ENCODE assay signal across 9 cellular contexts in genomic region chr1:2443285-2444137, GRCh38. TPM values are rescaled to one million over a fixed set of nuclear protein-coding genes. Genes with fewer than 3 reads are reported as not detected.
DNase-seq lines count a peak whose midpoint lies in the region; ATAC-seq, FAIRE-seq and TF ChIP-seq lines count a peak whose summit lies in the region.
"Had no signal": no experiment of that assay in that cellular context is flagged by ENCODE, and none has a peak within 500 bp of the region (broad histone marks: within the 10 kb centered on the region; RNA-seq: fewer than 3 reads in every experiment).

No MANE protein-coding gene starts in this region.

- H3K4me3 ChIP-seq in endodermal cell (ENCODE audit: low read length) = no peak overlapping the region
- H3K4me3 ChIP-seq in kidney (ENCODE audit: low read length in 2 of 2) = no peak overlapping the region

- H3K27ac ChIP-seq in endodermal cell (ENCODE audit: low read depth, low read length) (no peak overlapping the region), kidney (ENCODE audit: low read depth in 2 of 2, low read length in 2 of 2) (no peak overlapping the region)

- H3K27ac Mint-ChIP-seq in endodermal cell = no peak overlapping the region

- intact Hi-C loops in kidney (cut with DNase I) = no loop called here

- no peak overlapping the region for H3K4me3 Mint-ChIP-seq in endodermal cell

- H3K9ac ChIP-seq in endodermal cell (ENCODE audit: extremely low read depth, low read length, poor library complexity, severe bottlenecking) (no peak overlapping the region), kidney (ENCODE audit: low read length in 2 of 2) (no peak overlapping the region)

- no peaks in the 10 kb centered on the region for H3K4me1 Mint-ChIP-seq in endodermal cell

- H3K4me1 ChIP-seq in endodermal cell (ENCODE audit: control insufficient read depth, insufficient read depth, low read length) = no peaks in the 10 kb centered on the region
- H3K4me1 ChIP-seq in kidney (ENCODE audit: control insufficient read depth in 1 of 2, insufficient read depth in 1 of 2, low read depth in 1 of 2, low read length in 2 of 2) = no peaks in the 10 kb centered on the region

- 2 to 4% methylated on average over 29 to 107 of the region's 107 CpGs for WGBS in endodermal cell (ENCODE audit: insufficient coverage in 1 of 2, insufficient read length in 1 of 2), 2 experiments

- H3K36me3 ChIP-seq in endodermal cell (ENCODE audit: control insufficient read depth, insufficient read depth, low read length) (no peaks in the 10 kb centered on the region), kidney (ENCODE audit: control insufficient read depth in 1 of 2, insufficient read depth in 2 of 2, low read length in 2 of 2) (no peaks in the 10 kb centered on the region)

- no peaks in the 10 kb centered on the region for H3K36me3 Mint-ChIP-seq in endodermal cell (ENCODE audit: low read depth)

- peak; percentile 12 for TF ChIP-seq CTCF in GM10266 (IDR thresholded peaks at IDR 0.05; ENCODE audit: control insufficient read depth, insufficient read depth, low read depth, missing control alignments)
- TF ChIP-seq CTCF in endodermal cell (conservative IDR thresholded peaks at IDR 0.05) = peak; percentile 62
- TF ChIP-seq CTCF in kidney (IDR thresholded peaks at IDR 0.05; ENCODE audit: borderline replicate concordance, extremely low read depth, insufficient read depth) = no peak

- H3K27me3 Mint-ChIP-seq in endodermal cell (ENCODE audit: insufficient read depth) = peaks cover 38% of the 10 kb centered on the region

- no peaks in the 10 kb centered on the region for H3K9me3 Mint-ChIP-seq in endodermal cell

- no peaks in the 10 kb centered on the region for H3K9me3 ChIP-seq in endodermal cell (ENCODE audit: control insufficient read depth, low read length)
- no peaks in the 10 kb centered on the region for H3K9me3 ChIP-seq in kidney (ENCODE audit: control insufficient read depth in 1 of 2, low read length in 2 of 2)

- H3K27me3 ChIP-seq in endodermal cell (ENCODE audit: control insufficient read depth, insufficient read depth, low read length, poor library complexity, severe bottlenecking) = peaks cover 43% of the 10 kb centered on the region

- no peak for ATAC-seq in HG02884 (IDR thresholded peaks at IDR 0.05; ENCODE audit: unreplicated experiment)

- no peak for FAIRE-seq in kidney (lab: Jason Lieb, UNC)

- DNase-seq in GM10266 (ENCODE audit: extremely low spot score) (no peak), T follicular helper cell (ENCODE audit: low read depth) (peak; percentile 7), endodermal cell (peak; percentile 81), putamen (ENCODE audit: low spot score) (peak; percentile 70), NCI-H446 treated with DMSO at 0.1 percent for 48 hours (lab: John Stamatoyannopoulos, UW) (no peak), HuH-7.5 (ENCODE audit: low spot score) (no peak), kidney (no peak)
- DNase-seq: activated effector memory CD4-positive, alpha-beta T cell treated with Interleukin-2 at 50 U/mL for 16 hours had no signal

RNA-seq across cellular contexts. Expression of gene PEX10, which starts 31.1 kb away (rescaled TPM):
- total RNA-seq in endodermal cell (10 to 100 TPM; 35.6 TPM), kidney (25.6 TPM)
- polyA plus RNA-seq in endodermal cell (2013, experiment 1 of 2) = 25.1 TPM
- polyA plus RNA-seq in endodermal cell (2013, experiment 2 of 2) = 23.8 TPM
- polyA plus RNA-seq in kidney (ENCODE audit: insufficient read depth, low read depth, low replicate concordance) = 26.8 TPM

RNA-seq across cellular contexts. Expression of gene PLCH2, which starts 32.6 kb away (rescaled TPM):
- total RNA-seq in endodermal cell = under 1 TPM; 0.18 to 0.31 TPM
- polyA plus RNA-seq in endodermal cell (2013, experiment 1 of 2) = 1.4 TPM
- 0.99 TPM for polyA plus RNA-seq in endodermal cell (2013, experiment 2 of 2)
- 8.7 TPM for total RNA-seq in kidney
- 7.4 TPM for polyA plus RNA-seq in kidney (ENCODE audit: insufficient read depth, low read depth, low replicate concordance)

RNA-seq across cellular contexts. Expression of gene RER1, which starts 51.9 kb away (rescaled TPM):
- total RNA-seq in endodermal cell (100 to 1,000 TPM; 114 TPM), kidney (162 TPM)
- polyA plus RNA-seq in endodermal cell (2013, experiment 1 of 2) = 68.8 TPM
- polyA plus RNA-seq in endodermal cell (2013, experiment 2 of 2) = 63.1 TPM
- 158 TPM for polyA plus RNA-seq in kidney (ENCODE audit: insufficient read depth, low read depth, low replicate concordance)

RNA-seq across cellular contexts. Expression of gene MORN1, which starts 52.2 kb away (rescaled TPM):
- total RNA-seq in endodermal cell (10 to 100 TPM; 21.3 to 24.9 TPM), kidney (24.7 TPM)
- polyA plus RNA-seq in endodermal cell (2013, experiment 1 of 2) = 10.8 TPM
- 8.9 TPM for polyA plus RNA-seq in endodermal cell (2013, experiment 2 of 2)
- polyA plus RNA-seq in kidney (ENCODE audit: insufficient read depth, low read depth, low replicate concordance) = 9.0 TPM

Comparison
In these comparisons a context has a peak if more than half of its experiments do, and no peak if none do; other contexts are left out.
1. DNase-seq: peak in T follicular helper cell (single experiment), endodermal cell (single experiment) and putamen (single experiment); none in GM10266 (single experiment), NCI-H446 treated with DMSO at 0.1 percent for 48 hours (single experiment), HuH-7.5 (single experiment) and kidney (single experiment).